Comparison of ENCODE assay signal across 25 cellular contexts in the genomic region with DNA sequence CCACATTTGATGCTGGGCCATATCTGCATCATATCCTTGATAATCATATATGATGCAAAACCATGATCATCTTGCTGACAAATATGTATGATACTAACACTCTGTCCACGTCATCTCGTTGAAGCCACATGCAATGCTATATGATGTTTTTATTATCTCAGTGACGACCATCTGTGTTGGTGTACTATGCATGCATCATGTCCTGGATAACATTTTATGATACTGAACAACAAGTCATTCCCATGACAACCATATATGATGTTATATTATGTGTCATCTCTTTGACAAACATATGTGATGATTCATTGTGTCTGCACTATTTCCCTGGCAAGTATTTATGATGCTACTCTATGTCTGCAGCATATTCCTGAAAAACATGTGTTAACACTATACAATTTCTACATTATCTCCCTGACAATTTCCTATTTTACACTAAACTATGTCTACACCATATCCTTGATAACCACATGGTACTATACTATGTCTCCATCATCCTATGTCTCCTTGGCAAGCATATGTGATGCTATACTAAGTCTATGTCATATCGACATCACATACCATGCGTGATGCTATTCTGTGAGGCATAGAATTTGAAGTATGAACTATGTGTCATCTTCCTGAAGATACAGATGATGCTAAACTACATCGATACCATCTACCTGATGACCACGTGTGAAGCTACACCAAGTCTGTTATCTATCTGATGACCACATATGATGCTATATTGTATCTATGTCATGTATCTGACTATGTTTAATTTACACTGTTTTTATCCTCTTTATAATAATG. TPM values are rescaled to one million over a fixed set of nuclear protein-coding genes. Genes with fewer than 3 reads are reported as not detected.
DNase-seq lines count a peak whose midpoint lies in the region; ATAC-seq and TF ChIP-seq lines count a peak whose summit lies in the region.
"Had no signal": no experiment of that assay in that cellular context is flagged by ENCODE, and none has a peak within 500 bp of the region (broad histone marks: within the 10 kb centered on the region; RNA-seq: fewer than 3 reads in every experiment).

No MANE protein-coding gene starts in this region.

- DNase-seq in activated CD4-positive, alpha-beta T cell treated with anti-CD3 and anti-CD28 coated beads for 36 hours: no peak
- no peak for DNase-seq in activated CD4-positive, alpha-beta T cell treated with anti-CD3 and anti-CD28 coated beads, Interleukin-2, amount 50 U/mL, for 4 hours
- DNase-seq in RWPE1 (ENCODE audit: low spot score): peak; percentile 13
- peak; percentile 50 for DNase-seq in fibroblast of pulmonary artery (ENCODE audit: low read depth)
- DNase-seq in stimulated activated effector memory CD8-positive, alpha-beta T cell treated with anti-CD3 and anti-CD28 coated beads, Interleukin-12 subunit alpha, Interleukin-12 subunit beta, amount 100 ng/mL, for 72 hours (ENCODE audit: low spot score in 2 of 2): no peak
- DNase-seq in cardiac septum (ENCODE audit: low spot score): no peak
- DNase-seq: 8988T; activated CD4-positive, CD25-positive, alpha-beta regulatory T cell treated with anti-CD3 and anti-CD28 coated beads, Interleukin-2, amount 50 U/mL, for 72 hours; activated naive CD4-positive, alpha-beta T cell treated with anti-CD3 and anti-CD28 coated beads, Interleukin-2, amount 50 U/mL, for 16 hours; activated T-cell treated with anti-CD3 and anti-CD28 coated beads, Interleukin-2, amount 50 U/mL, for 72 hours; aorta; cerebellar nuclear complex; DMS79; NCI-H1694; occipital lobe; stimulated activated naive CD8-positive, alpha-beta T cell treated with anti-CD3 and anti-CD28 coated beads, Interleukin-15, amount 100 ng/mL, for 72 hours; SW 1271 had no signal

- H3K27me3 Mint-ChIP-seq in activated CD4-positive, alpha-beta T cell treated with anti-CD3 and anti-CD28 coated beads for 36 hours: peaks cover 2% of the 10 kb centered on the region
- H3K27me3 Mint-ChIP-seq: B cell; stimulated activated naive CD8-positive, alpha-beta T cell treated with anti-CD3 and anti-CD28 coated beads, Interleukin-15, amount 100 ng/mL, for 72 hours had no signal

- no peak overlapping the region for H3K27ac Mint-ChIP-seq in activated CD4-positive, alpha-beta T cell treated with anti-CD3 and anti-CD28 coated beads for 36 hours
- H3K27ac Mint-ChIP-seq in stimulated activated effector memory CD8-positive, alpha-beta T cell treated with anti-CD3 and anti-CD28 coated beads, Interleukin-12 subunit alpha, Interleukin-12 subunit beta, amount 100 ng/mL, for 72 hours: no peak overlapping the region
- H3K27ac Mint-ChIP-seq: activated T-cell treated with anti-CD3 and anti-CD28 coated beads, Interleukin-2, amount 50 U/mL, for 72 hours; B cell; stimulated activated naive CD8-positive, alpha-beta T cell treated with anti-CD3 and anti-CD28 coated beads, Interleukin-15, amount 100 ng/mL, for 72 hours had no signal

- intact Hi-C loops in activated CD4-positive, alpha-beta T cell treated with anti-CD3 and anti-CD28 coated beads for 36 hours (cut with DNase I, micrococcal nuclease): no loop called here
- intact Hi-C loops in cardiac septum (cut with DNase I): no loop called here

- ATAC-seq in activated CD4-positive, alpha-beta T cell treated with anti-CD3 and anti-CD28 coated beads for 36 hours: peak; percentile 33
- ATAC-seq in stimulated activated effector memory CD8-positive, alpha-beta T cell treated with anti-CD3 and anti-CD28 coated beads, Interleukin-12 subunit alpha, Interleukin-12 subunit beta, amount 100 ng/mL, for 72 hours: peak; percentile 60
- ATAC-seq in GM21529 (IDR thresholded peaks at IDR 0.05; ENCODE audit: unreplicated experiment): no peak
- ATAC-seq in HG03469 (IDR thresholded peaks at IDR 0.05; ENCODE audit: unreplicated experiment): no peak
- ATAC-seq: activated T-cell treated with anti-CD3 and anti-CD28 coated beads, Interleukin-2, amount 50 U/mL, for 72 hours; Right ventricle myocardium inferior; stimulated activated naive CD8-positive, alpha-beta T cell treated with anti-CD3 and anti-CD28 coated beads, Interleukin-15, amount 100 ng/mL, for 72 hours had no signal

- no peaks in the 10 kb centered on the region for H3K9me3 Mint-ChIP-seq in activated CD4-positive, alpha-beta T cell treated with anti-CD3 and anti-CD28 coated beads for 36 hours (ENCODE audit: low read depth)
- no peaks in the 10 kb centered on the region for H3K9me3 Mint-ChIP-seq in stimulated activated effector memory CD8-positive, alpha-beta T cell treated with anti-CD3 and anti-CD28 coated beads, Interleukin-12 subunit alpha, Interleukin-12 subunit beta, amount 100 ng/mL, for 72 hours
- H3K9me3 Mint-ChIP-seq: activated T-cell treated with anti-CD3 and anti-CD28 coated beads, Interleukin-2, amount 50 U/mL, for 72 hours; stimulated activated naive CD8-positive, alpha-beta T cell treated with anti-CD3 and anti-CD28 coated beads, Interleukin-15, amount 100 ng/mL, for 72 hours had no signal

- no peak overlapping the region for H3K27ac ChIP-seq in RWPE1
- H3K27ac ChIP-seq: tibial nerve had no signal

- H3K4me1 Mint-ChIP-seq in activated CD4-positive, alpha-beta T cell treated with anti-CD3 and anti-CD28 coated beads for 36 hours: no peaks in the 10 kb centered on the region
- no peaks in the 10 kb centered on the region for H3K4me1 Mint-ChIP-seq in stimulated activated effector memory CD8-positive, alpha-beta T cell treated with anti-CD3 and anti-CD28 coated beads, Interleukin-12 subunit alpha, Interleukin-12 subunit beta, amount 100 ng/mL, for 72 hours
- H3K4me1 Mint-ChIP-seq: B cell; stimulated activated naive CD8-positive, alpha-beta T cell treated with anti-CD3 and anti-CD28 coated beads, Interleukin-15, amount 100 ng/mL, for 72 hours had no signal

- POLR2A ChIA-PET in activated CD4-positive, alpha-beta T cell treated with anti-CD3 and anti-CD28 coated beads for 36 hours (lab: Charles Lee): no interaction called here
- POLR2A ChIA-PET in RWPE1 (lab: Yijun Ruan, JAX; ENCODE audit: low non-redundant PET): no interaction called here

- TF ChIP-seq CTCF in RWPE1 (conservative IDR thresholded peaks at IDR 0.05; ENCODE audit: low read depth) (no peak), fibroblast of pulmonary artery (IDR thresholded peaks at IDR 0.05; ENCODE audit: low read length, missing control alignments) (no peak)

- H3K4me3 Mint-ChIP-seq in activated CD4-positive, alpha-beta T cell treated with anti-CD3 and anti-CD28 coated beads for 36 hours: no peak overlapping the region
- H3K4me3 Mint-ChIP-seq in stimulated activated effector memory CD8-positive, alpha-beta T cell treated with anti-CD3 and anti-CD28 coated beads, Interleukin-12 subunit alpha, Interleukin-12 subunit beta, amount 100 ng/mL, for 72 hours: no peak overlapping the region
- H3K4me3 Mint-ChIP-seq: activated T-cell treated with anti-CD3 and anti-CD28 coated beads, Interleukin-2, amount 50 U/mL, for 72 hours; B cell; stimulated activated naive CD8-positive, alpha-beta T cell treated with anti-CD3 and anti-CD28 coated beads, Interleukin-15, amount 100 ng/mL, for 72 hours had no signal

- no peak overlapping the region for H3K4me3 ChIP-seq in fibroblast of pulmonary artery (replicated peaks; ENCODE audit: low read depth, low read length)
- H3K4me3 ChIP-seq: HAP-1, tibial nerve had no signal

- CTCF ChIA-PET in activated CD4-positive, alpha-beta T cell treated with anti-CD3 and anti-CD28 coated beads for 36 hours (lab: Charles Lee): no interaction called here
- CTCF ChIA-PET in RWPE1 (lab: Yijun Ruan, JAX): no interaction called here

- H3K36me3 Mint-ChIP-seq in activated CD4-positive, alpha-beta T cell treated with anti-CD3 and anti-CD28 coated beads for 36 hours (ENCODE audit: low read depth): no peaks in the 10 kb centered on the region
- H3K36me3 Mint-ChIP-seq in stimulated activated effector memory CD8-positive, alpha-beta T cell treated with anti-CD3 and anti-CD28 coated beads, Interleukin-12 subunit alpha, Interleukin-12 subunit beta, amount 100 ng/mL, for 72 hours: no peaks in the 10 kb centered on the region

RNA-seq across cellular contexts. Expression of a gene that starts 37.0 kb away (rescaled TPM):
- total RNA-seq in activated CD4-positive, alpha-beta T cell treated with anti-CD3 and anti-CD28 coated beads for 36 hours: not detected
- not detected for total RNA-seq in cardiac septum
- total RNA-seq: activated T-cell treated with anti-CD3 and anti-CD28 coated beads, Interleukin-2, amount 50 U/mL, for 72 hours; B cell; HT-29; kidney epithelial cell; Right ventricle myocardium inferior had no signal

Comparison
In these comparisons a context has a peak if more than half of its experiments do, and no peak if none do; other contexts are left out.
1. ATAC-seq: peak in activated CD4-positive, alpha-beta T cell treated with anti-CD3 and anti-CD28 coated beads for 36 hours (single experiment) and stimulated activated effector memory CD8-positive, alpha-beta T cell treated with anti-CD3 and anti-CD28 coated beads, Interleukin-12 subunit alpha, Interleukin-12 subunit beta, amount 100 ng/mL, for 72 hours (single experiment); none in GM21529 (single experiment) and HG03469 (single experiment).
2. DNase-seq: peak in RWPE1 (single experiment) and fibroblast of pulmonary artery (single experiment); none in activated CD4-positive, alpha-beta T cell treated with anti-CD3 and anti-CD28 coated beads for 36 hours (single experiment), activated CD4-positive, alpha-beta T cell treated with anti-CD3 and anti-CD28 coated beads, Interleukin-2, amount 50 U/mL, for 4 hours (0 of 2), stimulated activated effector memory CD8-positive, alpha-beta T cell treated with anti-CD3 and anti-CD28 coated beads, Interleukin-12 subunit alpha, Interleukin-12 subunit beta, amount 100 ng/mL, for 72 hours (0 of 2) and cardiac septum (single experiment).